Comparison of ENCODE assay signal across 19 cellular contexts in genomic region chrX:11968470-11968869, GRCh38.
DNase-seq lines count a peak whose midpoint lies in the region; ATAC-seq and TF ChIP-seq lines count a peak whose summit lies in the region.
"Had no signal": no experiment of that assay in that cellular context is flagged by ENCODE, and none has a peak within 500 bp of the region (broad histone marks: within the 10 kb centered on the region; RNA-seq: fewer than 3 reads in every experiment).

No MANE protein-coding gene starts in this region.

- no peak overlapping the region for H2BK120ac ChIP-seq in trophoblast cell (ENCODE audit: insufficient read depth, low read length, poor library complexity)

- DNase-seq in DMS53 treated with DMSO at 0.1 percent for 48 hours (lab: John Stamatoyannopoulos, UW; ENCODE audit: unreplicated experiment): peak; percentile 25
- peak; percentile 81 for DNase-seq in NCI-H226
- peak; percentile 75 to 87 for DNase-seq in trophoblast cell
- no peak for DNase-seq in GM10248 (ENCODE audit: extremely low spot score)
- no peak for DNase-seq in DMS79 (lab: John Stamatoyannopoulos, UW)
- DNase-seq: activated CD4-positive, alpha-beta T cell treated with anti-CD3 and anti-CD28 coated beads for 36 hours; activated CD8-positive, alpha-beta memory T cell treated with anti-CD3 and anti-CD28 coated beads, Interleukin-2, amount 50 U/mL, for 4 hours; activated effector memory CD4-positive, alpha-beta T cell treated with anti-CD3 and anti-CD28 coated beads, Interleukin-2, amount 50 U/mL, for 16 hours; adrenal gland; BE2C; central memory CD4-positive, alpha-beta T cell; heart left ventricle; naive thymus-derived CD8-positive, alpha-beta T cell; NCI-H2029 treated with DMSO at 0.1 percent for 48 hours; NCI-H524 treated with DMSO at 0.1 percent for 48 hours; Peyer's patch; stimulated activated CD4-positive, alpha-beta T cell treated with anti-CD3 and anti-CD28 coated beads, Interleukin-4, amount 100 ng/mL, for 4 hours had no signal

- H3K27me3 ChIP-seq in trophoblast cell (ENCODE audit: insufficient read depth, low read length): no peaks in the 10 kb centered on the region
- H3K27me3 ChIP-seq: BE2C, heart left ventricle, Peyer's patch had no signal

- no CpG with 5 or more reads among the region's 5 CpGs for WGBS in trophoblast cell (ENCODE audit: extremely low coverage, insufficient coverage, insufficient read length)

- no peaks in the 10 kb centered on the region for H3K9me3 ChIP-seq in trophoblast cell (ENCODE audit: insufficient read depth, low read depth, low read length)
- H3K9me3 ChIP-seq: adrenal gland, BE2C, heart left ventricle, Peyer's patch had no signal

- no peak overlapping the region for H2AFZ ChIP-seq in trophoblast cell (ENCODE audit: insufficient read depth, low read length, poor library complexity)

- H3K4me3 ChIP-seq in trophoblast cell (ENCODE audit: low read depth, low read length): no peak overlapping the region
- H3K4me3 ChIP-seq: adrenal gland, heart left ventricle, Peyer's patch had no signal

- H3K23ac ChIP-seq in trophoblast cell (ENCODE audit: low read length): no peak overlapping the region

- H3K36me3 ChIP-seq in trophoblast cell (ENCODE audit: control insufficient read depth in 1 of 2, insufficient read depth in 2 of 2, low read length in 2 of 2): no peaks in the 10 kb centered on the region
- H3K36me3 ChIP-seq: adrenal gland, BE2C, heart left ventricle, Peyer's patch had no signal

- POLR2A ChIA-PET in GM10248 (lab: Yijun Ruan, JAX): no interaction called here

- TF ChIP-seq CTCF in GM10248 (IDR thresholded peaks at IDR 0.05; ENCODE audit: control extremely low read depth, extremely low read depth, low read depth, missing control alignments): no peak

- no peak overlapping the region for H4K8ac ChIP-seq in trophoblast cell (ENCODE audit: low read depth, low read length)

- ATAC-seq in esophagus mucosa (peak; percentile 80), GM18520 (IDR thresholded peaks at IDR 0.05; ENCODE audit: unreplicated experiment) (no peak)
- ATAC-seq: activated CD4-positive, alpha-beta T cell treated with anti-CD3 and anti-CD28 coated beads for 36 hours; naive thymus-derived CD8-positive, alpha-beta T cell had no signal

- H3K4me1 ChIP-seq in trophoblast cell (ENCODE audit: control insufficient read depth in 1 of 2, insufficient read depth in 2 of 2, low read length in 2 of 2): peaks cover 0 to 5% of the 10 kb centered on the region in 2 experiments
- H3K4me1 ChIP-seq: adrenal gland, BE2C, heart left ventricle, Peyer's patch had no signal

- CTCF ChIA-PET in GM10248 (lab: Yijun Ruan, JAX): no interaction called here

- no peaks in the 10 kb centered on the region for H3K79me1 ChIP-seq in trophoblast cell (ENCODE audit: low read length)

- H2BK5ac ChIP-seq in trophoblast cell (ENCODE audit: low read depth, low read length, poor library complexity): no peak overlapping the region

- H3K79me2 ChIP-seq in trophoblast cell (ENCODE audit: control insufficient read depth, insufficient read depth, low read length, poor library complexity): no peaks in the 10 kb centered on the region

- H2AK5ac ChIP-seq in trophoblast cell (ENCODE audit: low read length): no peak overlapping the region

- H4K91ac ChIP-seq in trophoblast cell (ENCODE audit: low read depth, low read length): no peak overlapping the region

- H3K4me2 ChIP-seq in trophoblast cell (ENCODE audit: low read length): no peak overlapping the region

- no peak overlapping the region for H2BK12ac ChIP-seq in trophoblast cell (ENCODE audit: low read length)

- no peak overlapping the region for H3K9ac ChIP-seq in trophoblast cell (ENCODE audit: low read length)

- H3K14ac ChIP-seq in trophoblast cell (ENCODE audit: low read length): no peak overlapping the region

- no peak overlapping the region for H3K18ac ChIP-seq in trophoblast cell (ENCODE audit: low read length)

- no peak overlapping the region for H3K4ac ChIP-seq in trophoblast cell (ENCODE audit: low read depth, low read length)

- H3K27ac ChIP-seq in trophoblast cell (ENCODE audit: low read depth, low read length): no peak overlapping the region
- H3K27ac ChIP-seq: adrenal gland, heart left ventricle, Peyer's patch had no signal

- no peak overlapping the region for H4K12ac ChIP-seq in trophoblast cell (ENCODE audit: low read depth, low read length)

Comparison
In these comparisons a context has a peak if more than half of its experiments do, and no peak if none do; other contexts are left out.
1. DNase-seq: peak in DMS53 treated with DMSO at 0.1 percent for 48 hours (single experiment), NCI-H226 (single experiment) and trophoblast cell (2 of 2); none in GM10248 (single experiment) and DMS79 (single experiment).